ENCODE assay signal across 1 cellular context in the genomic region with DNA sequence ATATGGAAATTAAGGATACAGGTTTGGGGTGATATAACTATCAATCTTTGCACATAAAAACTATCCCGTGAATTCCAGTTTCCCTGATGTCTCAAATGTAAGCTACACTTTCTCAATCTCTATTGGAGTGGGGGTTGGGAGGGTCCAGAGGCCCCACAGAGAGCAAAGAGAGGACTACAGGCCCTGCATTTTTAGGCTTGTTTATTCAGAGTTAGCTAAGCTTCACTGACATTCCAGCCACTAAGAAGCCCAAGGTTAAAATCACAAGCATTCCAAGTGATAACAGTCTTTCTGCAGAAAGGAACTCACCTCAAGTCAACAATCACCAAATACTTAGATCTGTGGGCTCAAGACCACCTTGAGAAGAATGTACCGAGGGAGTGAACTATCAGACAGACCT.
TF ChIP-seq lines count a peak whose summit lies in the region.

No MANE protein-coding gene starts in this region.

TF ChIP-seq in HepG2, 621 proteins besides CTCF, POLR2A, EP300 and RAD21 (continued from another document):
- TF ChIP-seq, protein P1, sequence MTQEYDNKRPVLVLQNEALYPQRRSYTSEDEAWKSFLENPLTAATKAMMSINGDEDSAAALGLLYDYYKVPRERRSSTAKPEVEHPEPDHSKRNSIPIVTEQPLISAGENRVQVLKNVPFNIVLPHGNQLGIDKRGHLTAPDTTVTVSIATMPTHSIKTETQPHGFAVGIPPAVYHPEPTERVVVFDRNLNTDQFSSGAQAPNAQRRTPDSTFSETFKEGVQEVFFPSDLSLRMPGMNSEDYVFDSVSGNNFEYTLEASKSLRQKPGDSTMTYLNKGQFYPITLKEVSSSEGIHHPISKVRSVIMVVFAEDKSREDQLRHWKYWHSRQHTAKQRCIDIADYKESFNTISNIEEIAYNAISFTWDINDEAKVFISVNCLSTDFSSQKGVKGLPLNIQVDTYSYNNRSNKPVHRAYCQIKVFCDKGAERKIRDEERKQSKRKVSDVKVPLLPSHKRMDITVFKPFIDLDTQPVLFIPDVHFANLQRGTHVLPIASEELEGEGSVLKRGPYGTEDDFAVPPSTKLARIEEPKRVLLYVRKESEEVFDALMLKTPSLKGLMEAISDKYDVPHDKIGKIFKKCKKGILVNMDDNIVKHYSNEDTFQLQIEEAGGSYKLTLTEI (CRISPR knock-in tag; conservative IDR thresholded peaks at IDR 0.05), result no peak
- TF ChIP-seq ZNF335 (CRISPR knock-in tag; IDR thresholded peaks at IDR 0.05), result no peak
- TF ChIP-seq CBX1 (IDR thresholded peaks at IDR 0.05; ENCODE audit: low read depth), result no peak
- no peak for TF ChIP-seq ZNF879 (CRISPR knock-in tag; IDR thresholded peaks at IDR 0.05)
- no peak for TF ChIP-seq NFRKB (IDR thresholded peaks at IDR 0.05)
- TF ChIP-seq, protein P2, sequence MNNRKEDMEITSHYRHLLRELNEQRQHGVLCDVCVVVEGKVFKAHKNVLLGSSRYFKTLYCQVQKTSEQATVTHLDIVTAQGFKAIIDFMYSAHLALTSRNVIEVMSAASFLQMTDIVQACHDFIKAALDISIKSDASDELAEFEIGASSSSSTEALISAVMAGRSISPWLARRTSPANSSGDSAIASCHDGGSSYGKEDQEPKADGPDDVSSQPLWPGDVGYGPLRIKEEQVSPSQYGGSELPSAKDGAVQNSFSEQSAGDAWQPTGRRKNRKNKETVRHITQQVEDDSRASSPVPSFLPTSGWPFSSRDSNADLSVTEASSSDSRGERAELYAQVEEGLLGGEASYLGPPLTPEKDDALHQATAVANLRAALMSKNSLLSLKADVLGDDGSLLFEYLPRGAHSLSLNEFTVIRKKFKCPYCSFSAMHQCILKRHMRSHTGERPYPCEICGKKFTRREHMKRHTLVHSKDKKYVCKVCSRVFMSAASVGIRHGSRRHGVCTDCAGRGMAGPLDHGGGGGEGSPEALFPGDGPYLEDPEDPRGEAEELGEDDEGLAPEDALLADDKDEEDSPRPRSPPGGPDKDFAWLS (CRISPR knock-in tag; IDR thresholded peaks at IDR 0.05; ENCODE audit: borderline replicate concordance), result no peak
